ENCODE assay signal across 18 cellular contexts in genomic region chr2:123953848-123954247, GRCh38.
DNase-seq lines count a peak whose midpoint lies in the region; ATAC-seq and TF ChIP-seq lines count a peak whose summit lies in the region.
"Had no signal": no experiment of that assay in that cellular context is flagged by ENCODE, and none has a peak within 500 bp of the region (broad histone marks: within the 10 kb centered on the region; RNA-seq: fewer than 3 reads in every experiment).

No MANE protein-coding gene starts in this region.

- ATAC-seq in IMR-90 (ENCODE audit: low read depth), result no peak
- no peak for ATAC-seq in GM21723 (IDR thresholded peaks at IDR 0.05; ENCODE audit: unreplicated experiment)

- no peak for TF ChIP-seq RAD21 in IMR-90 (IDR thresholded peaks at IDR 0.05; ENCODE audit: low read length)

- H2BK15ac ChIP-seq in IMR-90 (ENCODE audit: low read depth, low read length), result no peak overlapping the region

- no peak overlapping the region for H3K4me2 ChIP-seq in IMR-90 (ENCODE audit: low read depth, low read length)

- no peaks in the 10 kb centered on the region for H3K27me3 ChIP-seq in IMR-90 (ENCODE audit: control insufficient read depth, insufficient read depth, low read length)
- H3K27me3 ChIP-seq: SJSA1, vagina had no signal

- intact Hi-C loops in IMR-90 (cut with micrococcal nuclease), result no loop called here

- H2BK120ac ChIP-seq in IMR-90 (ENCODE audit: low read depth, low read length), result no peak overlapping the region

- POLR2A ChIA-PET in IMR-90 (lab: Charles Lee; ENCODE audit: unreplicated experiment), result no interaction called here

- TF ChIP-seq CTCF in IMR-90 (conservative IDR thresholded peaks at IDR 0.05; ENCODE audit: low read depth, low read length) (no peak), fibroblast of villous mesenchyme (IDR thresholded peaks at IDR 0.05; ENCODE audit: insufficient read depth, low read depth, low read length) (no peak)

- no peaks in the 10 kb centered on the region for H3K9me1 ChIP-seq in IMR-90 (ENCODE audit: insufficient read depth, low read length)

- H4K5ac ChIP-seq in IMR-90 (ENCODE audit: low read depth, low read length), result no peak overlapping the region

- H2BK5ac ChIP-seq in IMR-90 (ENCODE audit: low read depth, low read length, poor library complexity, severe bottlenecking), result no peak overlapping the region

- in situ Hi-C loops in IMR-90 (cut with MboI; ENCODE audit: low sequenced_read_pairs), result no loop called here

- no peak overlapping the region for H3K18ac ChIP-seq in IMR-90 (ENCODE audit: low read depth, low read length)

- H3K4me3 ChIP-seq in IMR-90 (ENCODE audit: insufficient read depth, low read depth, low read length), result no peak overlapping the region
- H3K4me3 ChIP-seq in fibroblast of villous mesenchyme (ENCODE audit: low read depth, low read length), result no peak overlapping the region
- H3K4me3 ChIP-seq: SJSA1, vagina had no signal

- no peak overlapping the region for H3K23ac ChIP-seq in IMR-90 (ENCODE audit: low read depth, low read length)

- no peak overlapping the region for H3K14ac ChIP-seq in IMR-90 (replicated peaks; ENCODE audit: low read depth, low read length)

- H3K9me3 ChIP-seq in IMR-90 (ENCODE audit: control insufficient read depth, insufficient read depth, low read length), result peaks cover 4% of the 10 kb centered on the region; the same call in 1 of the 2 replicates
- H3K9me3 ChIP-seq: SJSA1, vagina had no signal

- no peaks in the 10 kb centered on the region for H3K36me3 ChIP-seq in IMR-90 (ENCODE audit: control insufficient read depth, insufficient read depth, low read length)
- H3K36me3 ChIP-seq: SJSA1, vagina had no signal

- dilution Hi-C loops in IMR-90 (cut with HindIII; ENCODE audit: low sequenced_read_pairs, unreplicated experiment), result no loop called here

- WGBS in IMR-90 (ENCODE audit: extremely low coverage in 2 of 2, insufficient read length in 1 of 2), 2 experiments, result no CpG with 5 or more reads among the region's 2 CpGs

- no peak overlapping the region for H4K91ac ChIP-seq in IMR-90 (ENCODE audit: insufficient read depth, low read depth, low read length)

- no peak overlapping the region for H3K27ac ChIP-seq in IMR-90 (ENCODE audit: insufficient read depth, low read length)
- H3K27ac ChIP-seq: SJSA1, vagina had no signal

- no peaks in the 10 kb centered on the region for H3K4me1 ChIP-seq in IMR-90 (ENCODE audit: control insufficient read depth, insufficient read depth, low read length)
- H3K4me1 ChIP-seq: SJSA1, vagina had no signal

- H2BK20ac ChIP-seq in IMR-90 (ENCODE audit: low read depth, low read length), result no peak overlapping the region

- H3K9ac ChIP-seq in IMR-90 (ENCODE audit: low read depth, low read length), result no peak overlapping the region

- peak; percentile 41 for DNase-seq in COLO829 (ENCODE audit: low spot score)
- peak; percentile 11 for DNase-seq in IMR-90
- peak; percentile 61 for DNase-seq in T1000 (lab: John Stamatoyannopoulos, UW)
- DNase-seq in fibroblast of villous mesenchyme (ENCODE audit: low read depth), result peak; percentile 26
- DNase-seq in cortex of kidney (lab: John Stamatoyannopoulos, UW), result no peak
- DNase-seq in NK-92 (lab: John Stamatoyannopoulos, UW; ENCODE audit: unreplicated experiment), result no peak
- no peak for DNase-seq in KG1 (lab: John Stamatoyannopoulos, UW)
- DNase-seq: activated CD4-positive, CD25-positive, alpha-beta regulatory T cell treated with anti-CD3 and anti-CD28 coated beads, Interleukin-2, amount 50 U/mL, for 72 hours; activated effector memory CD4-positive, alpha-beta T cell treated with Interleukin-2 at 50 U/mL for 16 hours; AML-193; central memory CD4-positive, alpha-beta T cell; NCI-H2227 treated with DMSO at 0.1 percent for 48 hours; nephron progenitor cell; stimulated activated CD4-positive, alpha-beta T cell treated with anti-CD3 and anti-CD28 coated beads, Interleukin-12 subunit alpha, Interleukin-12 subunit beta, amount 100 ng/mL, for 4 hours; stimulated activated CD8-positive, alpha-beta memory T cell treated with anti-CD3 and anti-CD28 coated beads, Interleukin-4, amount 100 ng/mL, for 48 hours had no signal

- H3K56ac ChIP-seq in IMR-90 (ENCODE audit: extremely low read depth, insufficient read depth, low read length), result no peak overlapping the region

- H4K20me1 ChIP-seq in IMR-90 (ENCODE audit: insufficient read depth, low read length), result no peaks in the 10 kb centered on the region

- H2AFZ ChIP-seq in IMR-90 (replicated peaks; ENCODE audit: low read length, poor library complexity), result no peak overlapping the region

- no peak overlapping the region for H2AK5ac ChIP-seq in IMR-90 (ENCODE audit: low read depth, low read length)

- TF ChIP-seq POLR2A in IMR-90 (IDR thresholded peaks at IDR 0.05; ENCODE audit: low read depth, low read length), result no peak

- H3K4ac ChIP-seq in IMR-90 (ENCODE audit: low read depth, low read length), result no peak overlapping the region

- BruUV-seq in IMR-90 (replicated peaks; lab: Mats Ljungman, UMichigan), result no TSS peak

- H2AK9ac ChIP-seq in IMR-90 (replicated peaks; ENCODE audit: low read depth, low read length, poor library complexity), result no peak overlapping the region

- CTCF ChIA-PET in IMR-90 (lab: Yijun Ruan, JAX), result no interaction called here

- no peaks in the 10 kb centered on the region for H3K79me1 ChIP-seq in IMR-90 (ENCODE audit: low read depth in 1 of 2, low read length in 2 of 2)

- H4K8ac ChIP-seq in IMR-90 (ENCODE audit: low read depth in 2 of 2, low read length in 2 of 2), result no peak overlapping the region

TF ChIP-seq in IMR-90, 13 proteins besides CTCF, POLR2A, EP300 and RAD21:
- no peak for TF ChIP-seq RFX5 (IDR thresholded peaks at IDR 0.05; ENCODE audit: low read depth, low read length)
- TF ChIP-seq CEBPB (IDR thresholded peaks at IDR 0.05; ENCODE audit: low read depth, low read length), result no peak
- TF ChIP-seq RCOR1 (IDR thresholded peaks at IDR 0.05; ENCODE audit: insufficient replicate concordance, low read length), result no peak
- TF ChIP-seq, protein P1, sequence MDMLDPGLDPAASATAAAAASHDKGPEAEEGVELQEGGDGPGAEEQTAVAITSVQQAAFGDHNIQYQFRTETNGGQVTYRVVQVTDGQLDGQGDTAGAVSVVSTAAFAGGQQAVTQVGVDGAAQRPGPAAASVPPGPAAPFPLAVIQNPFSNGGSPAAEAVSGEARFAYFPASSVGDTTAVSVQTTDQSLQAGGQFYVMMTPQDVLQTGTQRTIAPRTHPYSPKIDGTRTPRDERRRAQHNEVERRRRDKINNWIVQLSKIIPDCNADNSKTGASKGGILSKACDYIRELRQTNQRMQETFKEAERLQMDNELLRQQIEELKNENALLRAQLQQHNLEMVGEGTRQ (IDR thresholded peaks at IDR 0.05; ENCODE audit: low read depth, low read length), result no peak
TF ChIP-seq in IMR-90: peak in this region for 0.

Comparison
In these comparisons a context has a peak if more than half of its experiments do, and no peak if none do; other contexts are left out.
1. DNase-seq: peak in COLO829 (single experiment), IMR-90 (single experiment), T1000 (single experiment) and fibroblast of villous mesenchyme (single experiment); none in cortex of kidney (single experiment), NK-92 (single experiment) and KG1 (single experiment).